11 cellular contexts compared by ENCODE assay signal in genomic region chr18:6752200-6752873, GRCh38. TPM values are rescaled to one million over a fixed set of nuclear protein-coding genes. Genes with fewer than 3 reads are reported as not detected.
A peak's percentile ranks its signal among the peaks of the same experiment; 100 is the strongest.
DNase-seq lines count a peak whose midpoint lies in the region; ATAC-seq and TF ChIP-seq lines count a peak whose summit lies in the region.
"Had no signal": no experiment of that assay in that cellular context is flagged by ENCODE, and none has a peak within 500 bp of the region (broad histone marks: within the 10 kb centered on the region; RNA-seq: fewer than 3 reads in every experiment).

No MANE protein-coding gene starts in this region.

- TF ChIP-seq CTCF in astrocyte of the cerebellum (IDR thresholded peaks at IDR 0.05; ENCODE audit: low read depth, low read length, missing control alignments) (no peak), sigmoid colon (IDR thresholded peaks at IDR 0.05) (no peak)

- TF ChIP-seq POLR2A in sigmoid colon (IDR thresholded peaks at IDR 0.05) = no peak

- no peak for ATAC-seq in activated naive CD4-positive, alpha-beta T cell treated with anti-CD3 and anti-CD28 coated beads, Interleukin-2, amount 50 U/mL, for 72 hours
- no peak for ATAC-seq in HG03378 (IDR thresholded peaks at IDR 0.05; ENCODE audit: unreplicated experiment)
- ATAC-seq in activated T-cell treated with anti-CD3 and anti-CD28 coated beads, Interleukin-2, amount 50 U/mL, for 4 hours = no peak
- ATAC-seq: CD8-positive, alpha-beta T cell had no signal

- no peaks in the 10 kb centered on the region for H3K4me1 Mint-ChIP-seq in activated T-cell treated with anti-CD3 and anti-CD28 coated beads, Interleukin-2, amount 50 U/mL, for 4 hours (ENCODE audit: low read depth)
- H3K4me1 Mint-ChIP-seq: naive B cell had no signal

- 51 to 69% methylated on average over 7 of the region's 7 CpGs for WGBS in sigmoid colon, 2 donors

- peak; percentile 86 for DNase-seq in EH (ENCODE audit: low read depth)
- DNase-seq in astrocyte of the cerebellum (ENCODE audit: low read depth) = peak; percentile 95
- peak; percentile 97 for DNase-seq in iPS DF 4.7 (ENCODE audit: extremely low read depth, low spot score)
- DNase-seq in sigmoid colon = no peak
- no peak for DNase-seq in activated naive CD4-positive, alpha-beta T cell treated with anti-CD3 and anti-CD28 coated beads, Interleukin-2, amount 50 U/mL, for 72 hours (ENCODE audit: low spot score in 2 of 2)
- DNase-seq in cortex of kidney (lab: John Stamatoyannopoulos, UW) = no peak
- no peak for DNase-seq in activated T-cell treated with anti-CD3 and anti-CD28 coated beads, Interleukin-2, amount 50 U/mL, for 4 hours
- DNase-seq: CD8-positive, alpha-beta T cell; naive B cell; NCI-H1417 treated with DMSO at 0.1 percent for 48 hours had no signal

- peaks cover 8 to 16% of the 10 kb centered on the region in 2 donors for H3K9me3 Mint-ChIP-seq in activated naive CD4-positive, alpha-beta T cell treated with anti-CD3 and anti-CD28 coated beads, Interleukin-2, amount 50 U/mL, for 72 hours
- H3K9me3 Mint-ChIP-seq in activated T-cell treated with anti-CD3 and anti-CD28 coated beads, Interleukin-2, amount 50 U/mL, for 4 hours = no peaks in the 10 kb centered on the region

- peaks cover 0 to 2% (median 0%) of the 10 kb centered on the region in 4 donors for H3K9me3 ChIP-seq in sigmoid colon

- H3K4me3 Mint-ChIP-seq in activated T-cell treated with anti-CD3 and anti-CD28 coated beads, Interleukin-2, amount 50 U/mL, for 4 hours = no peak overlapping the region
- H3K4me3 Mint-ChIP-seq: CD8-positive, alpha-beta T cell; naive B cell had no signal

- H3K27ac ChIP-seq in sigmoid colon = peak overlapping the region in 3 of 4 donors; percentile 69 to 79 (median 78)

- no peak overlapping the region for H3K27ac Mint-ChIP-seq in activated naive CD4-positive, alpha-beta T cell treated with anti-CD3 and anti-CD28 coated beads, Interleukin-2, amount 50 U/mL, for 72 hours
- H3K27ac Mint-ChIP-seq: CD8-positive, alpha-beta T cell; naive B cell had no signal

- intact Hi-C loops in sigmoid colon (cut with DNase I) = no loop called here

- no peak for TF ChIP-seq EP300 in sigmoid colon (IDR thresholded peaks at IDR 0.05)

- in situ Hi-C loops in astrocyte of the cerebellum (cut with HindIII; ENCODE audit: low sequenced_read_pairs) = no loop called here

- H3K4me3 ChIP-seq in astrocyte of the cerebellum (ENCODE audit: low read depth, low read length) = no peak overlapping the region
- peak overlapping the region in 3 of 4 donors; percentile 0 to 7 (median 2) for H3K4me3 ChIP-seq in sigmoid colon

- H3K27me3 Mint-ChIP-seq in activated T-cell treated with anti-CD3 and anti-CD28 coated beads, Interleukin-2, amount 50 U/mL, for 4 hours (ENCODE audit: low read depth) = no peaks in the 10 kb centered on the region
- H3K27me3 Mint-ChIP-seq: naive B cell had no signal

- H3K4me1 ChIP-seq in sigmoid colon = peaks cover 0 to 26% (median 19%) of the 10 kb centered on the region in 4 donors

- no peaks in the 10 kb centered on the region for H3K36me3 ChIP-seq in sigmoid colon

- no peaks in the 10 kb centered on the region for H3K27me3 ChIP-seq in sigmoid colon

- H3K36me3 Mint-ChIP-seq in activated naive CD4-positive, alpha-beta T cell treated with anti-CD3 and anti-CD28 coated beads, Interleukin-2, amount 50 U/mL, for 72 hours = no peaks in the 10 kb centered on the region
- H3K36me3 Mint-ChIP-seq in activated T-cell treated with anti-CD3 and anti-CD28 coated beads, Interleukin-2, amount 50 U/mL, for 4 hours (ENCODE audit: insufficient read depth) = no peaks in the 10 kb centered on the region
- H3K36me3 Mint-ChIP-seq: CD8-positive, alpha-beta T cell; naive B cell had no signal

RNA-seq across cellular contexts. Expression of gene ARHGAP28, which starts 22.8 kb away (rescaled TPM):
- total RNA-seq in sigmoid colon = 10 to 100 TPM in 1 of 4 donors, 1 to 10 TPM in 3; 4.3 to 13.2 (median 9.0) TPM
- polyA plus RNA-seq in sigmoid colon = 1 to 10 TPM in 2 of 3 donors, under 1 TPM in 1; 0.23 to 2.4 (median 1.0) TPM
- not detected for total RNA-seq in activated naive CD4-positive, alpha-beta T cell treated with anti-CD3 and anti-CD28 coated beads, Interleukin-2, amount 50 U/mL, for 72 hours
- not detected for total RNA-seq in activated T-cell treated with anti-CD3 and anti-CD28 coated beads, Interleukin-2, amount 50 U/mL, for 4 hours
- total RNA-seq: CD8-positive, alpha-beta T cell had no signal

Comparison
In these comparisons a context has a peak if more than half of its experiments do, and no peak if none do; other contexts are left out.
1. DNase-seq: peak in EH (single experiment), astrocyte of the cerebellum (single experiment) and iPS DF 4.7 (single experiment); none in sigmoid colon (single experiment), activated naive CD4-positive, alpha-beta T cell treated with anti-CD3 and anti-CD28 coated beads, Interleukin-2, amount 50 U/mL, for 72 hours (0 of 2), cortex of kidney (single experiment) and activated T-cell treated with anti-CD3 and anti-CD28 coated beads, Interleukin-2, amount 50 U/mL, for 4 hours (single experiment).
2. RNA of gene ARHGAP28, which starts 22.8 kb away (total RNA-seq): 4.3 to 13.2 TPM in sigmoid colon; not detected in activated naive CD4-positive, alpha-beta T cell treated with anti-CD3 and anti-CD28 coated beads, Interleukin-2, amount 50 U/mL, for 72 hours and not detected in activated T-cell treated with anti-CD3 and anti-CD28 coated beads, Interleukin-2, amount 50 U/mL, for 4 hours; every median in the first group is over 4 times any median in the second.